Comparison of ENCODE assay signal across 1 cellular context in the genomic region with DNA sequence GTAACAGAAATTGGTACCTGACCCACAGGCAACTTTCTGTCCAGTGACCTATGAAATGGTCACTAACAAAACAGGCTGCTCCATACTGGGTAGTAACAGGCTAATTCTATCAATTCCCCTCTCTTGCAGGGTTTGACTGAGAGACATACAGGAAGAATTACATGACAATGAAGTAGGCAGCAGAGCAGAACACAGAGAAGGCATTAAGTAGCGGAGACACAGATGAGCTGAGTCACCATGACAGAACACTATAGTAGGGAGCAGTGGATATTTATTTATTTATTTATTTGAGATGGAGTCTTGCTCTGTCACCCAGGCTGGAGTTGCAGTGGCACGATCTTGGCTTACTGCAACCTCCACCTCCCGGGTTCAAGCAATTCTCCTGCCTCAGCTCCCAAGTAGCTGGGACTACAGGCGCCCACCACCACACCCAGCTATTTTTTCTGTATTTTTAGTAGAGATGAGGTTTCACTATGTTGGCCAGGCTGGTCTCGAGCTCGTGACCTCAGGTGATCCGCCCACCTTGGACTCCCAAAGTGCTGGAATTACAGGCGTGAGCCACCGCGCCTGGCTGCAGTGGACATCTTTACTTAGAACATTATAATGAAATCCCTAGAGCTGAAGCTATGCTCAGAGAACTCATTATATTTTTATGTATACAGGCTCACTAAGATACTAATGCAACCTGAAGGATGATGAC.
TF ChIP-seq lines count a peak whose summit lies in the region.
"Not testable (repeated sequence)": the region's sequence is repeated elsewhere in the genome, so short reads cannot be mapped to it uniquely, and the experiment has no call there.

No MANE protein-coding gene starts in this region.

TF ChIP-seq in K562, 482 proteins besides CTCF, POLR2A, EP300 and RAD21 (continued from another document):
- TF ChIP-seq, protein P1, sequence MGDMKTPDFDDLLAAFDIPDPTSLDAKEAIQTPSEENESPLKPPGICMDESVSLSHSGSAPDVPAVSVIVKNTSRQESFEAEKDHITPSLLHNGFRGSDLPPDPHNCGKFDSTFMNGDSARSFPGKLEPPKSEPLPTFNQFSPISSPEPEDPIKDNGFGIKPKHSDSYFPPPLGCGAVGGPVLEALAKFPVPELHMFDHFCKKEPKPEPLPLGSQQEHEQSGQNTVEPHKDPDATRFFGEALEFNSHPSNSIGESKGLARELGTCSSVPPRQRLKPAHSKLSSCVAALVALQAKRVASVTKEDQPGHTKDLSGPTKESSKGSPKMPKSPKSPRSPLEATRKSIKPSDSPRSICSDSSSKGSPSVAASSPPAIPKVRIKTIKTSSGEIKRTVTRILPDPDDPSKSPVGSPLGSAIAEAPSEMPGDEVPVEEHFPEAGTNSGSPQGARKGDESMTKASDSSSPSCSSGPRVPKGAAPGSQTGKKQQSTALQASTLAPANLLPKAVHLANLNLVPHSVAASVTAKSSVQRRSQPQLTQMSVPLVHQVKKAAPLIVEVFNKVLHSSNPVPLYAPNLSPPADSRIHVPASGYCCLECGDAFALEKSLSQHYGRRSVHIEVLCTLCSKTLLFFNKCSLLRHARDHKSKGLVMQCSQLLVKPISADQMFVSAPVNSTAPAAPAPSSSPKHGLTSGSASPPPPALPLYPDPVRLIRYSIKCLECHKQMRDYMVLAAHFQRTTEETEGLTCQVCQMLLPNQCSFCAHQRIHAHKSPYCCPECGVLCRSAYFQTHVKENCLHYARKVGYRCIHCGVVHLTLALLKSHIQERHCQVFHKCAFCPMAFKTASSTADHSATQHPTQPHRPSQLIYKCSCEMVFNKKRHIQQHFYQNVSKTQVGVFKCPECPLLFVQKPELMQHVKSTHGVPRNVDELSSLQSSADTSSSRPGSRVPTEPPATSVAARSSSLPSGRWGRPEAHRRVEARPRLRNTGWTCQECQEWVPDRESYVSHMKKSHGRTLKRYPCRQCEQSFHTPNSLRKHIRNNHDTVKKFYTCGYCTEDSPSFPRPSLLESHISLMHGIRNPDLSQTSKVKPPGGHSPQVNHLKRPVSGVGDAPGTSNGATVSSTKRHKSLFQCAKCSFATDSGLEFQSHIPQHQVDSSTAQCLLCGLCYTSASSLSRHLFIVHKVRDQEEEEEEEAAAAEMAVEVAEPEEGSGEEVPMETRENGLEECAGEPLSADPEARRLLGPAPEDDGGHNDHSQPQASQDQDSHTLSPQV (IDR thresholded peaks at IDR 0.05) = peak; percentile 81; the same call in 1 of the 2 replicates
- TF ChIP-seq ZBTB17 (CRISPR knock-in tag; IDR thresholded peaks at IDR 0.05) = peak; percentile 80; the same call in 1 of the 2 replicates
- TF ChIP-seq JUND (IDR thresholded peaks at IDR 0.05; ENCODE audit: borderline replicate concordance, low read depth, low read length) = 0 out of 2 replicates have a peak, but pooled peaks have one; percentile 29
- TF ChIP-seq JUND (tag; IDR thresholded peaks at IDR 0.05; ENCODE audit: borderline replicate concordance, low read depth, low read length) = not testable (repeated sequence)
- TF ChIP-seq SMARCA4 (IDR thresholded peaks at IDR 0.05) = 0 out of 2 replicates have a peak, but pooled peaks have one; percentile 44
- TF ChIP-seq BACH1 (tag; IDR thresholded peaks at IDR 0.05) = 0 out of 2 replicates have a peak, but pooled peaks have one; percentile 17
TF ChIP-seq in K562: peak in this region for 17; not testable (repeated sequence) for 465.
